ENCODE assay signal across 11 cellular contexts in genomic region chr22:38758276-38758945, GRCh38.
DNase-seq lines count a peak whose midpoint lies in the region; ATAC-seq lines count a peak whose summit lies in the region.
"Had no signal": no experiment of that assay in that cellular context is flagged by ENCODE, and none has a peak within 500 bp of the region (broad histone marks: within the 10 kb centered on the region; RNA-seq: fewer than 3 reads in every experiment).

No MANE protein-coding gene starts in this region.

- no peaks in the 10 kb centered on the region for H3K27me3 Mint-ChIP-seq in activated naive CD4-positive, alpha-beta T cell treated with anti-CD3 and anti-CD28 coated beads, Interleukin-2, amount 50 U/mL, for 24 hours

- peak overlapping the region; percentile 1 for H3K4me3 Mint-ChIP-seq in activated naive CD4-positive, alpha-beta T cell treated with anti-CD3 and anti-CD28 coated beads, Interleukin-2, amount 50 U/mL, for 24 hours
- H3K4me3 Mint-ChIP-seq: WTC11 had no signal

- H3K27ac Mint-ChIP-seq in activated naive CD4-positive, alpha-beta T cell treated with anti-CD3 and anti-CD28 coated beads, Interleukin-2, amount 50 U/mL, for 24 hours, result peak overlapping the region; percentile 37
- H3K27ac Mint-ChIP-seq: WTC11 had no signal

- DNase-seq in ELF-1 (ENCODE audit: low read depth, low spot score), result peak; percentile 48
- DNase-seq in activated CD4-positive, CD25-positive, alpha-beta regulatory T cell (lab: John Stamatoyannopoulos, UW), result peak in 3 of 4 experiments; percentile 17 to 41 (median 17)
- DNase-seq in stimulated activated CD4-positive, alpha-beta T cell treated with anti-CD3 and anti-CD28 coated beads, Interleukin-2, amount 100 ng/mL, for 24 hours, result peak; percentile 77 to 78
- DNase-seq in HCEC 1CT, result no peak
- DNase-seq in islet precursor cell, result no peak
- no peak for DNase-seq in epidermal melanocyte (ENCODE audit: insufficient read length, low spot score)
- DNase-seq: DMS79, NCI-H187 had no signal

- H3K4me1 Mint-ChIP-seq in activated naive CD4-positive, alpha-beta T cell treated with anti-CD3 and anti-CD28 coated beads, Interleukin-2, amount 50 U/mL, for 24 hours, result peaks cover 51% of the 10 kb centered on the region

- H3K9me3 Mint-ChIP-seq in activated naive CD4-positive, alpha-beta T cell treated with anti-CD3 and anti-CD28 coated beads, Interleukin-2, amount 50 U/mL, for 24 hours, result no peaks in the 10 kb centered on the region
- H3K9me3 Mint-ChIP-seq: WTC11 had no signal

- H3K36me3 Mint-ChIP-seq in activated naive CD4-positive, alpha-beta T cell treated with anti-CD3 and anti-CD28 coated beads, Interleukin-2, amount 50 U/mL, for 24 hours, result no peaks in the 10 kb centered on the region
- H3K36me3 Mint-ChIP-seq: WTC11 had no signal

- ATAC-seq in GM18868 (IDR thresholded peaks at IDR 0.05; ENCODE audit: unreplicated experiment), result no peak
- ATAC-seq: WTC11 had no signal

Comparison
In these comparisons a context has a peak if more than half of its experiments do, and no peak if none do; other contexts are left out.
1. DNase-seq: peak in ELF-1 (single experiment), activated CD4-positive, CD25-positive, alpha-beta regulatory T cell (3 of 4) and stimulated activated CD4-positive, alpha-beta T cell treated with anti-CD3 and anti-CD28 coated beads, Interleukin-2, amount 100 ng/mL, for 24 hours (2 of 2); none in HCEC 1CT (single experiment), islet precursor cell (single experiment) and epidermal melanocyte (single experiment).